In the genomic region with DNA sequence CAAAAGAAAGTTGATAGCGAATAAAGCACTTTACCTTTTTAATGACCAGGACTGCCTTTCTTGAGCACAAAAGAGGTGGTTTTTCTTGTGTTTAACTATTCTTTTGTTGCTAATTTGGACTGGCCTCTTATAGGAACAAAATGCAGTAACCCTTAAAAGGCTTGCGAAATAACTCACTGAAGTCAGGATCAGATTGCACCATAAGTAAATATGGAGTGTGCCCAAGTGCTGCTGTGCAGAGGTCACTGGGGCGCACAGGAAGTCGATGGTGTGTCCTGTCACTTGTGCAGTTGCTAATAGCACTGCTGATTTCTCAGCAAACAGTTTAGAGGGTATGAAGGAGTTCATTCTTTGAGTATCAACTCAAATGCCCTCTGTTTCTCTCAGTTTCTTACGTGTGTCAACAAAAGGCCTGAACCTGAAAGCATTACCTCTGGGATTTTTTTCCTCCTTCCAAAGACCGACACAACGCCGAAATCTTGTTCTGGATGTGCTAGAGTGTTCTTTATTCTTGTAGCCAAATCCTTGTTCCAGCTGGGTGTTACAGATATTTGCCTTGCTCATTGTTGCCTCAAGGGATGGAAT, we compare ENCODE assay signal across 9 cellular contexts.
A peak's percentile ranks its signal among the peaks of the same experiment; 100 is the strongest.
DNase-seq lines count a peak whose midpoint lies in the region; ATAC-seq, FAIRE-seq and TF ChIP-seq lines count a peak whose summit lies in the region.
"Had no signal": no experiment of that assay in that cellular context is flagged by ENCODE, and none has a peak within 500 bp of the region (broad histone marks: within the 10 kb centered on the region; RNA-seq: fewer than 3 reads in every experiment).

No MANE protein-coding gene starts in this region.

- DNase-seq in H4 (ENCODE audit: low spot score) (peak; percentile 76), NCI-H510A treated with DMSO at 0.1 percent for 48 hours (lab: John Stamatoyannopoulos, UW) (peak; percentile 76), esophagus squamous epithelium (lab: John Stamatoyannopoulos, UW) (no peak), skeletal muscle cell (ENCODE audit: low read depth) (peak; percentile 54), GM12892 (ENCODE audit: insufficient read length) (no peak)
- DNase-seq in naive thymus-derived CD8-positive, alpha-beta T cell: no peak
- no peak for DNase-seq in activated naive CD4-positive, alpha-beta T cell (lab: John Stamatoyannopoulos, UW)
- DNase-seq: cortex of kidney had no signal

- TF ChIP-seq POLR2A in esophagus squamous epithelium (IDR thresholded peaks at IDR 0.05) (no peak), GM12892 (IDR thresholded peaks at IDR 0.05; ENCODE audit: low read depth, low read length) (no peak)

- H3K4me3 Mint-ChIP-seq in naive thymus-derived CD8-positive, alpha-beta T cell: no peak overlapping the region

- H3K4me1 ChIP-seq in esophagus squamous epithelium: peaks cover 23 to 58% (median 26%) of the 10 kb centered on the region in 3 donors

- intact Hi-C loops in esophagus squamous epithelium (cut with DNase I): no loop called here

- 32 to 58% methylated on average over 8 of the region's 8 CpGs for WGBS in esophagus squamous epithelium, 2 donors

- H3K36me3 ChIP-seq in esophagus squamous epithelium: peaks cover 0 to 47% (median 14%) of the 10 kb centered on the region in 3 donors

- H3K27ac ChIP-seq in esophagus squamous epithelium: peak overlapping the region; percentile 64 to 88 (median 80)

- POLR2A ChIA-PET in naive thymus-derived CD8-positive, alpha-beta T cell (lab: Charles Lee): no interaction called here

- H3K9me3 Mint-ChIP-seq in naive thymus-derived CD8-positive, alpha-beta T cell: no peaks in the 10 kb centered on the region

- no peaks in the 10 kb centered on the region for H3K27me3 Mint-ChIP-seq in naive thymus-derived CD8-positive, alpha-beta T cell

- ATAC-seq in HG03045 (IDR thresholded peaks at IDR 0.05; ENCODE audit: unreplicated experiment): no peak
- ATAC-seq in naive thymus-derived CD8-positive, alpha-beta T cell: no peak

- peaks cover 2 to 13% (median 4%) of the 10 kb centered on the region in 4 donors for H3K4me1 Mint-ChIP-seq in naive thymus-derived CD8-positive, alpha-beta T cell

- H3K36me3 Mint-ChIP-seq in naive thymus-derived CD8-positive, alpha-beta T cell: peaks cover 26 to 89% (median 44%) of the 10 kb centered on the region in 3 donors

- no peak for FAIRE-seq in GM12892 (lab: Jason Lieb, UNC)

- no peak for TF ChIP-seq CTCF in esophagus squamous epithelium (IDR thresholded peaks at IDR 0.05)

- H3K27me3 ChIP-seq in esophagus squamous epithelium: no peaks in the 10 kb centered on the region

- H3K9me3 ChIP-seq in esophagus squamous epithelium: no peaks in the 10 kb centered on the region

- H3K27ac Mint-ChIP-seq in naive thymus-derived CD8-positive, alpha-beta T cell: peak overlapping the region in 1 of 10 donors; percentile 57

- H3K4me3 ChIP-seq in esophagus squamous epithelium: no peak overlapping the region
- no peak overlapping the region for H3K4me3 ChIP-seq in skeletal muscle cell (ENCODE audit: low read depth, low read length)

Comparison
In these comparisons a context has a peak if more than half of its experiments do, and no peak if none do; other contexts are left out.
1. DNase-seq: peak in H4 (single experiment), NCI-H510A treated with DMSO at 0.1 percent for 48 hours (single experiment) and skeletal muscle cell (single experiment); none in esophagus squamous epithelium (single experiment), GM12892 (single experiment), naive thymus-derived CD8-positive, alpha-beta T cell (0 of 10) and activated naive CD4-positive, alpha-beta T cell (0 of 4).